In genomic region chr22:18970180-18970947, GRCh38 we compare ENCODE assay signal across 8 cellular contexts. TPM values are rescaled to one million over a fixed set of nuclear protein-coding genes. Genes with fewer than 3 reads are reported as not detected.
DNase-seq lines count a peak whose midpoint lies in the region; FAIRE-seq and TF ChIP-seq lines count a peak whose summit lies in the region.

No MANE protein-coding gene starts in this region.

- peaks cover 14% of the 10 kb centered on the region for H3K27me3 Mint-ChIP-seq in astrocyte (ENCODE audit: low read depth, unreplicated experiment)

- DNase-seq in AG20443 (ENCODE audit: low spot score) (peak; percentile 38), HL-60 (ENCODE audit: low read depth in 1 of 2, low spot score in 1 of 2) (no peak), astrocyte (ENCODE audit: low read depth) (no peak), stomach (no peak), NCI-H2107 (lab: John Stamatoyannopoulos, UW) (no peak), SK-N-DZ (ENCODE audit: low spot score) (no peak)
- no peak for DNase-seq in central memory CD4-positive, alpha-beta T cell

- H3K27ac ChIP-seq in HL-60 (replicated peaks) (no peak overlapping the region), astrocyte (ENCODE audit: low read depth, low read length) (no peak overlapping the region), iPS-20b (ENCODE audit: low read length) (no peak overlapping the region), stomach (peak overlapping the region in 1 of 5 donors; percentile 53)

- intact Hi-C loops in stomach (cut with DNase I; ENCODE audit: low total_unique reads): no loop called here

- H3K79me2 ChIP-seq in astrocyte (ENCODE audit: insufficient read depth, low read length): no peaks in the 10 kb centered on the region

- H3K27me3 ChIP-seq in HL-60 (ENCODE audit: insufficient read depth, poor library complexity, severe bottlenecking) (peaks cover 12% of the 10 kb centered on the region), astrocyte (ENCODE audit: insufficient read depth, low read length) (peaks cover 3% of the 10 kb centered on the region), iPS-20b (ENCODE audit: insufficient read depth, low read length) (peaks cover 4% of the 10 kb centered on the region; the same call in 1 of the 2 replicates), stomach (peaks cover 4 to 68% (median 24%) of the 10 kb centered on the region in 3 donors)

- TF ChIP-seq EP300 in stomach (IDR thresholded peaks at IDR 0.05): no peak

- H3K36me3 Mint-ChIP-seq in astrocyte (ENCODE audit: low read depth, unreplicated experiment): no peaks in the 10 kb centered on the region

- no peaks in the 10 kb centered on the region for H3K9me3 ChIP-seq in astrocyte (ENCODE audit: insufficient read depth, low read depth, low read length)
- H3K9me3 ChIP-seq in iPS-20b (ENCODE audit: insufficient read depth, low read depth, low read length): no peaks in the 10 kb centered on the region
- no peaks in the 10 kb centered on the region for H3K9me3 ChIP-seq in stomach

- no peak overlapping the region for H3K9ac ChIP-seq in astrocyte (ENCODE audit: low read length)
- H3K9ac ChIP-seq in iPS-20b (ENCODE audit: low read depth, low read length): peak overlapping the region; percentile 63; the same call in 1 of the 2 replicates

- H3K4me1 ChIP-seq in astrocyte (ENCODE audit: insufficient read depth, low read length) (peaks cover 2% of the 10 kb centered on the region), iPS-20b (ENCODE audit: insufficient read depth, low read length) (no peaks in the 10 kb centered on the region; the same call in 1 of the 2 replicates), stomach (peaks cover 0 to 16% (median 14%) of the 10 kb centered on the region in 4 donors)

- H3K4me2 ChIP-seq in astrocyte (ENCODE audit: low read length): peak overlapping the region; percentile 85

- H3K4me3 ChIP-seq in HL-60 (replicated peaks; ENCODE audit: insufficient read depth, low read length): peak overlapping the region; percentile 46
- no peak overlapping the region for H3K4me3 ChIP-seq in astrocyte (ENCODE audit: insufficient read depth, low read depth, low read length)
- H3K4me3 ChIP-seq in iPS-20b (ENCODE audit: low read length): peak overlapping the region; percentile 70; the same call in 1 of the 2 replicates
- peak overlapping the region; percentile 47 to 81 (median 66) for H3K4me3 ChIP-seq in stomach

- H3K9me3 Mint-ChIP-seq in astrocyte (ENCODE audit: unreplicated experiment): no peaks in the 10 kb centered on the region

- FAIRE-seq in astrocyte (lab: Jason Lieb, UNC): no peak

- peak overlapping the region; percentile 78 for H2AFZ ChIP-seq in astrocyte (ENCODE audit: low read depth, low read length)

- H3K4me3 Mint-ChIP-seq in astrocyte (ENCODE audit: unreplicated experiment): no peak overlapping the region

- H3K36me3 ChIP-seq in astrocyte (ENCODE audit: insufficient read depth, low read length) (no peaks in the 10 kb centered on the region), iPS-20b (ENCODE audit: insufficient read depth, low read depth, low read length) (no peaks in the 10 kb centered on the region), stomach (no peaks in the 10 kb centered on the region)

- TF ChIP-seq POLR2A in stomach (IDR thresholded peaks at IDR 0.05): no peak

- no peaks in the 10 kb centered on the region for H4K20me1 ChIP-seq in astrocyte (ENCODE audit: insufficient read depth, low read length)

- no peak for TF ChIP-seq CTCF in HL-60 (IDR thresholded peaks at IDR 0.05; ENCODE audit: insufficient read depth, low read length)
- no peak for TF ChIP-seq CTCF in astrocyte (IDR thresholded peaks at IDR 0.05; ENCODE audit: insufficient read depth, low read depth, low read length)
- peak in 2 of 7 experiments; percentile 6 to 16 for TF ChIP-seq CTCF in stomach (IDR thresholded peaks at IDR 0.05)

- no peak overlapping the region for H3K27ac Mint-ChIP-seq in astrocyte (ENCODE audit: unreplicated experiment)

- H3K4me1 Mint-ChIP-seq in astrocyte (ENCODE audit: low read depth, unreplicated experiment): no peaks in the 10 kb centered on the region

- 0 to 2% (median 1%) methylated on average over 15 to 92 of the region's 93 CpGs for WGBS in stomach, 5 donors

RNA-seq across cellular contexts. Expression of gene PRODH, which starts 34.3 kb away (rescaled TPM):
- total RNA-seq in astrocyte (1.2 and 1.4 TPM in 2 replicates), stomach (100 to 1,000 TPM in 1 of 5 donors, 1 to 10 TPM in 1, under 1 TPM in 2, not detected in 1; 0.58 to 240 (median 2.8) TPM)
- 1 to 10 TPM in 1 of 3 donors, under 1 TPM in 1, not detected in 1; 0.19 to 3.5 TPM for polyA plus RNA-seq in stomach
- 0.35 and 1.1 TPM in 2 replicates for polyA plus RNA-seq in SK-N-DZ (2014; cell fraction: cytosol; rRNA removed)
- polyA plus RNA-seq in SK-N-DZ (2014; cell fraction: nucleus; rRNA removed): 14.6 and 19.3 TPM in 2 replicates
